In the genomic region with DNA sequence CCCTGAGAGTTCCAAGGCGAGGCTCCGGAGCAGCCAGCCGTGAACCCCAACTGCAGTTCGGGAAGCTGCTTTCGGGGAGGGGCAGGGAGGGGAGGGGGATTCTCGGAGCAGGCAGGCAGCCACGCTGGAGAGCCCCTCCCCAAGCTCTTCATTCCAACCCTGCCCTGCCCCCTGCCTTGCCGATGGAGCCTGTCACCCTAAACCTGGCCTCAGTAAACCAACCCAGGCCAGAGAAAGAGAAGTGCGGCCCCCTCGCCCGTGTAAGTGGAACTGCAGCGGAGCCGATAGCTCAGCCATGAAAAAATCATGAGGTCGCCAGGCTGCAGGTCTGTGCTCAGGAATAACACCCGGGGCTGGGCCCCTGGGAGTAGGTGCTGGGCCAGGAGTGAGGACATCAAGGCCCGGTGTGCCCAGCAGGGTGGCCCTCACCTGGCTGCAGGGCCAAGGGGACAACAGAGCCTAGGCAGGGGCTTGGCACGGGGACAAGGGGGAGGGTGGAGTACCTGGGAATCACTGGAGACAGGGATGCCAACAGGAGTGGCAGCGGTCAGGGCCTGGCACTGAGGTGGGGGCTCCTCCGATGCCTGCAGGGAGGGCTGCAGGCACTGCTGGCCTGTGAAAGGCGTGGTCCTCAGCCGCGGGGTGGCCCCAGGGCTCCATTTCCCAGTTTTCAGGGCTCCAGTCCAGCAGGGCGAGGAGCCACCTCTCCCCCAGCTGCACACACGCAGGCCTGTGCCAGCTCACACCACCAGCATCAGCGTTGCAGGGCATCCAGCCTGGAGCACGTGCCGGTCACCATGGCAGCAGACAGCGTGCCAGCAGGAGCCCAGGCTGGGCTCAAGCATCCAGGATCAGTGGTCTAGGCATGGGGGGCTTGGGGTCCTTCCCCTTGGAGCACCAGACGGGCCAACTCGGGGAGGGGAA, we compare ENCODE assay signal across 9 cellular contexts. TPM values are rescaled to one million over a fixed set of nuclear protein-coding genes. Genes with fewer than 3 reads are reported as not detected.
DNase-seq lines count a peak whose midpoint lies in the region; ATAC-seq and TF ChIP-seq lines count a peak whose summit lies in the region.
"Had no signal": no experiment of that assay in that cellular context is flagged by ENCODE, and none has a peak within 500 bp of the region (broad histone marks: within the 10 kb centered on the region; RNA-seq: fewer than 3 reads in every experiment).

No MANE protein-coding gene starts in this region.

- no peak for DNase-seq in GM10266 (ENCODE audit: extremely low spot score)
- peak; percentile 77 for DNase-seq in NCI-H2171 treated with DMSO at 0.1 percent for 48 hours (lab: John Stamatoyannopoulos, UW)
- DNase-seq in endodermal cell, result peak; percentile 95
- DNase-seq in nucleus accumbens (lab: John Stamatoyannopoulos, UW), result peak in 39 of 56 donors; percentile 10 to 71 (median 46)
- DNase-seq in GF-D8 (lab: John Stamatoyannopoulos, UW), result no peak
- DNase-seq in osteocyte (ENCODE audit: extremely low spot score, unreplicated experiment), result no peak
- DNase-seq in Peyer's patch, result no peak

- TF ChIP-seq POLR2A in Peyer's patch (IDR thresholded peaks at IDR 0.05), result no peak

- H3K27ac Mint-ChIP-seq in endodermal cell, result no peak overlapping the region
- no peak overlapping the region for H3K27ac Mint-ChIP-seq in osteocyte (ENCODE audit: unreplicated experiment)
- H3K27ac Mint-ChIP-seq: T-helper 1 cell treated with Interleukin-12 subunit alpha and Interleukin-12 subunit beta and Interleukin-4 antibody, amounts not matched to agents 30 μg/mL and 1 μg/mL, for 36 hours had no signal

- peaks cover 9% of the 10 kb centered on the region for H3K4me1 ChIP-seq in endodermal cell (ENCODE audit: control insufficient read depth, insufficient read depth, low read length)
- peaks cover 0 to 25% (median 11%) of the 10 kb centered on the region in 4 donors for H3K4me1 ChIP-seq in Peyer's patch

- peak; percentile 7 for TF ChIP-seq CTCF in GM10266 (IDR thresholded peaks at IDR 0.05; ENCODE audit: control insufficient read depth, insufficient read depth, low read depth, missing control alignments)
- peak; percentile 72 for TF ChIP-seq CTCF in endodermal cell (conservative IDR thresholded peaks at IDR 0.05)
- TF ChIP-seq CTCF in osteocyte (IDR thresholded peaks at IDR 0.05), result no peak
- no peak for TF ChIP-seq CTCF in Peyer's patch (IDR thresholded peaks at IDR 0.05)

- H3K27me3 ChIP-seq in endodermal cell (ENCODE audit: control insufficient read depth, insufficient read depth, low read length, poor library complexity, severe bottlenecking) (peaks cover 8% of the 10 kb centered on the region), Peyer's patch (peaks cover 0 to 8% of the 10 kb centered on the region in 2 donors)

- H3K4me1 Mint-ChIP-seq in endodermal cell, result peaks cover 2% of the 10 kb centered on the region
- peaks cover 16% of the 10 kb centered on the region for H3K4me1 Mint-ChIP-seq in osteocyte (ENCODE audit: unreplicated experiment)

- H3K9me3 Mint-ChIP-seq in endodermal cell (no peaks in the 10 kb centered on the region), osteocyte (ENCODE audit: unreplicated experiment) (no peaks in the 10 kb centered on the region)
- H3K9me3 Mint-ChIP-seq: T-helper 1 cell treated with Interleukin-12 subunit alpha and Interleukin-12 subunit beta and Interleukin-4 antibody, amounts not matched to agents 30 μg/mL and 1 μg/mL, for 36 hours had no signal

- no peak overlapping the region for H3K9ac ChIP-seq in endodermal cell (ENCODE audit: extremely low read depth, low read length, poor library complexity, severe bottlenecking)

- WGBS in endodermal cell (ENCODE audit: insufficient coverage in 1 of 2, insufficient read length in 1 of 2), 2 experiments, result 54 to 64% methylated on average over 13 to 29 of the region's 30 CpGs

- no peak for ATAC-seq in GM21717 (IDR thresholded peaks at IDR 0.05; ENCODE audit: unreplicated experiment)

- no peak overlapping the region for H3K4me3 Mint-ChIP-seq in endodermal cell
- no peak overlapping the region for H3K4me3 Mint-ChIP-seq in osteocyte (ENCODE audit: unreplicated experiment)
- H3K4me3 Mint-ChIP-seq: T-helper 1 cell treated with Interleukin-12 subunit alpha and Interleukin-12 subunit beta and Interleukin-4 antibody, amounts not matched to agents 30 μg/mL and 1 μg/mL, for 36 hours had no signal

- H3K36me3 Mint-ChIP-seq in endodermal cell (ENCODE audit: low read depth), result no peaks in the 10 kb centered on the region
- no peaks in the 10 kb centered on the region for H3K36me3 Mint-ChIP-seq in osteocyte (ENCODE audit: unreplicated experiment)

- no peaks in the 10 kb centered on the region for H3K36me3 ChIP-seq in endodermal cell (ENCODE audit: control insufficient read depth, insufficient read depth, low read length)
- H3K36me3 ChIP-seq in Peyer's patch, result no peaks in the 10 kb centered on the region

- H3K4me3 ChIP-seq in endodermal cell (ENCODE audit: low read length), result no peak overlapping the region
- no peak overlapping the region for H3K4me3 ChIP-seq in Peyer's patch

- H3K9me3 ChIP-seq in endodermal cell (ENCODE audit: control insufficient read depth, low read length), result no peaks in the 10 kb centered on the region
- peaks cover 0 to 3% (median 0%) of the 10 kb centered on the region in 4 donors for H3K9me3 ChIP-seq in Peyer's patch

- H3K27ac ChIP-seq in endodermal cell (ENCODE audit: low read depth, low read length), result peak overlapping the region; percentile 82
- H3K27ac ChIP-seq in Peyer's patch, result no peak overlapping the region

- H3K27me3 Mint-ChIP-seq in endodermal cell (ENCODE audit: insufficient read depth), result peaks cover 43% of the 10 kb centered on the region
- H3K27me3 Mint-ChIP-seq in osteocyte (ENCODE audit: unreplicated experiment), result no peaks in the 10 kb centered on the region

RNA-seq across cellular contexts. Expression of a gene that starts 4.8 kb away (rescaled TPM):
- 1 to 10 TPM; 1.0 to 1.8 TPM for total RNA-seq in endodermal cell
- polyA plus RNA-seq in endodermal cell (2013, experiment 1 of 2), result 0.50 TPM
- polyA plus RNA-seq in endodermal cell (2013, experiment 2 of 2), result 0.46 TPM
- 3.0 and 3.7 TPM in 2 replicates for total RNA-seq in osteocyte
- 1 to 10 TPM; 1.2 to 7.9 (median 5.2) TPM for total RNA-seq in Peyer's patch

RNA-seq across cellular contexts. Expression of a gene that starts 10.8 kb away (rescaled TPM):
- total RNA-seq in endodermal cell (1,000 to 10,000 TPM; 4,461 to 5,616 TPM), osteocyte (4,236 and 4,267 TPM in 2 replicates), Peyer's patch (1,000 to 10,000 TPM; 2,510 to 3,878 (median 3,203) TPM)
- 4,463 TPM for polyA plus RNA-seq in endodermal cell (2013, experiment 1 of 2)
- 3,951 TPM for polyA plus RNA-seq in endodermal cell (2013, experiment 2 of 2)

RNA-seq across cellular contexts. Expression of a gene that starts 28.8 kb away (rescaled TPM):
- total RNA-seq in endodermal cell (10 to 100 TPM; 34.5 to 39.5 TPM), osteocyte (63.0 and 64.6 TPM in 2 replicates), Peyer's patch (10 to 100 TPM; 38.2 to 66.9 (median 52.2) TPM)
- 25.9 TPM for polyA plus RNA-seq in endodermal cell (2013, experiment 1 of 2)
- polyA plus RNA-seq in endodermal cell (2013, experiment 2 of 2), result 24.1 TPM

Comparison
In these comparisons a context has a peak if more than half of its experiments do, and no peak if none do; other contexts are left out.
1. DNase-seq: peak in NCI-H2171 treated with DMSO at 0.1 percent for 48 hours (single experiment), endodermal cell (single experiment) and nucleus accumbens (39 of 56); none in GM10266 (single experiment), GF-D8 (single experiment), osteocyte (single experiment) and Peyer's patch (0 of 3).
2. CTCF ChIP-seq: peak in GM10266 (single experiment) and endodermal cell (single experiment); none in osteocyte (single experiment) and Peyer's patch (0 of 6).